ENCODE assay signal across 7 cellular contexts in genomic region chr3:50245831-50246516, GRCh38. TPM values are rescaled to one million over a fixed set of nuclear protein-coding genes. Genes with fewer than 3 reads are reported as not detected.
DNase-seq lines count a peak whose midpoint lies in the region; ATAC-seq and TF ChIP-seq lines count a peak whose summit lies in the region.

No MANE protein-coding gene starts in this region.

- peak overlapping the region; percentile 91 for H3K27ac Mint-ChIP-seq in WTC11

- peak overlapping the region in 2 of 3 experiments; percentile 19 to 41 for H3K4me3 ChIP-seq in mammary epithelial cell (replicated peaks in 1 of 3; ENCODE audit: insufficient read depth in 1 of 3, low read depth in 2 of 3, low read length in 3 of 3)

- peak overlapping the region; percentile 43 for H3K9ac ChIP-seq in mammary epithelial cell (ENCODE audit: insufficient read depth, low read length)

- DNase-seq in GM13976 (ENCODE audit: low spot score) (peak; percentile 89), NCI-H2107 (lab: John Stamatoyannopoulos, UW) (peak; percentile 38), WTC11 (ENCODE audit: low spot score) (peak; percentile 98), mammary epithelial cell (no peak), islet precursor cell (peak; percentile 92)
- peak; percentile 84 to 97 for DNase-seq in stimulated activated CD4-positive, alpha-beta T cell treated with anti-CD3 and anti-CD28 coated beads, Interleukin-12 subunit alpha, Interleukin-12 subunit beta, amount 100 ng/mL, for 24 hours (ENCODE audit: low read depth in 2 of 2)

- H4K20me1 ChIP-seq in mammary epithelial cell (ENCODE audit: insufficient read depth, low read length) = no peaks in the 10 kb centered on the region

- no peaks in the 10 kb centered on the region for H3K36me3 ChIP-seq in mammary epithelial cell (ENCODE audit: insufficient read depth, low read length)

- peak overlapping the region; percentile 75 for H3K27ac ChIP-seq in mammary epithelial cell (ENCODE audit: insufficient read depth, low read depth, low read length)

- H3K4me3 Mint-ChIP-seq in WTC11 = peak overlapping the region; percentile 40

- peaks cover 59% of the 10 kb centered on the region for H3K4me1 Mint-ChIP-seq in WTC11

- POLR2A ChIA-PET in WTC11 (lab: Charles Lee) = interaction anchor here (0.7 to 1.7 kb wide), 8 partner anchors 7 to 123 kb away, joined by 3 to 10 read pairs (median 4); no protein-coding TSS in a partner anchor

- H3K9me3 Mint-ChIP-seq in WTC11 = no peaks in the 10 kb centered on the region

- CTCF ChIA-PET in WTC11 (lab: Charles Lee) = interaction anchor here (0.5 to 6.0 kb wide), 50 partner anchors 8 to 407 kb away, joined by 3 to 154 read pairs (median 5); partner anchors contain the start of genes C3orf18, CYB561D2, GNAI2 and GNAT1
- CTCF ChIA-PET in mammary epithelial cell (lab: Charles Lee; ENCODE audit: low non-redundant PET) = interaction anchor here (0.6 to 1.1 kb wide), 10 partner anchors 9 to 429 kb away, joined by 3 to 13 read pairs (median 4); partner anchors contain the start of genes DOCK3 and GNAI2

- BruUV-seq in mammary epithelial cell (replicated peaks; lab: Mats Ljungman, UMichigan) = no TSS peak

- no peaks in the 10 kb centered on the region for H3K27me3 Mint-ChIP-seq in WTC11 (ENCODE audit: low read depth)

- H3K9me3 ChIP-seq in mammary epithelial cell (replicated peaks; ENCODE audit: insufficient read depth, low read length) = no peaks in the 10 kb centered on the region

- ATAC-seq in HG02798 (IDR thresholded peaks at IDR 0.05; ENCODE audit: poor library complexity, unreplicated experiment) (peak; percentile 71), WTC11 (peak; percentile 73)

- dilution Hi-C loops in mammary epithelial cell (cut with HindIII; ENCODE audit: low sequenced_read_pairs) = loop anchor here (5.0 kb wide), 1 partner anchor 94 kb away; no protein-coding TSS in a partner anchor

- peaks cover 2% of the 10 kb centered on the region; the same call in 1 of the 2 replicates for H3K36me3 Mint-ChIP-seq in WTC11

- H3K4me1 ChIP-seq in mammary epithelial cell (ENCODE audit: insufficient read depth, low read length) = peaks cover 78% of the 10 kb centered on the region

- intact Hi-C loops in mammary epithelial cell (cut with micrococcal nuclease) = loop anchor here (1.0 to 2.0 kb wide), 6 partner anchors 8 to 54 kb away; partner anchors contain the start of gene IFRD2

- in situ Hi-C loops in GM13976 (cut with MboI; ENCODE audit: low sequenced_read_pairs, unreplicated experiment) = no loop called here
- in situ Hi-C loops in mammary epithelial cell (cut with MboI; ENCODE audit: low sequenced_read_pairs in 2 of 2) = no loop called here

- H2AFZ ChIP-seq in mammary epithelial cell (ENCODE audit: low read depth, low read length) = peak overlapping the region; percentile 49

- peak overlapping the region; percentile 74 for H3K4me2 ChIP-seq in mammary epithelial cell (ENCODE audit: insufficient read depth, low read depth, low read length)

- H3K79me2 ChIP-seq in mammary epithelial cell (ENCODE audit: insufficient read depth, low read length) = peaks cover 89% of the 10 kb centered on the region

- 16% methylated on average over 11 of the region's 25 CpGs for WGBS in mammary epithelial cell (ENCODE audit: low coverage, missing lambda C conversion rate)

- no peaks in the 10 kb centered on the region for H3K27me3 ChIP-seq in mammary epithelial cell (ENCODE audit: insufficient read depth, low read length)

- peak; percentile 99 for TF ChIP-seq CTCF in GM13976 (IDR thresholded peaks at IDR 0.05; ENCODE audit: borderline replicate concordance, control extremely low read depth, extremely low read depth, insufficient read depth, missing control alignments)
- peak; percentile 99 for TF ChIP-seq CTCF in WTC11 (IDR thresholded peaks at IDR 0.05)
- peak; percentile 93 to 99 for TF ChIP-seq CTCF in mammary epithelial cell (conservative IDR thresholded peaks at IDR 0.05 in 1 of 2, IDR thresholded peaks at IDR 0.05 in 1 of 2; ENCODE audit: extremely low read depth in 1 of 2, insufficient read depth in 1 of 2, low read depth in 1 of 2, low read length in 2 of 2)

TF ChIP-seq in WTC11, 78 proteins besides CTCF, POLR2A, EP300 and RAD21 (continues in another document):
- no peak for TF ChIP-seq ATF3 (CRISPR knock-in tag; conservative IDR thresholded peaks at IDR 0.05)
- 0 out of 2 replicates have a peak, but pooled peaks have one; percentile 20 for TF ChIP-seq E2F5 (CRISPR knock-in tag; IDR thresholded peaks at IDR 0.05)
- no peak for TF ChIP-seq CDX4 (CRISPR knock-in tag; IDR thresholded peaks at IDR 0.05; ENCODE audit: borderline replicate concordance)
- TF ChIP-seq ZNF219 (CRISPR knock-in tag; IDR thresholded peaks at IDR 0.05; ENCODE audit: borderline replicate concordance) = no peak
- TF ChIP-seq ZNF423 (CRISPR knock-in tag; IDR thresholded peaks at IDR 0.05) = peak; percentile 95
- peak; percentile 71; the same call in 1 of the 2 replicates for TF ChIP-seq CREM (CRISPR knock-in tag; IDR thresholded peaks at IDR 0.05)
- no peak for TF ChIP-seq USF2 (CRISPR knock-in tag; IDR thresholded peaks at IDR 0.05)
- no peak for TF ChIP-seq NFYB (CRISPR knock-in tag; conservative IDR thresholded peaks at IDR 0.05; ENCODE audit: low read depth)
- peak; percentile 90 for TF ChIP-seq SP1 (CRISPR knock-in tag; conservative IDR thresholded peaks at IDR 0.05)
- peak; percentile 96 for TF ChIP-seq ZNF281 (CRISPR knock-in tag; IDR thresholded peaks at IDR 0.05)
- peak; percentile 80 for TF ChIP-seq ZNF263 (CRISPR knock-in tag; IDR thresholded peaks at IDR 0.05; ENCODE audit: low read depth)
- TF ChIP-seq NR3C1 (CRISPR knock-in tag; conservative IDR thresholded peaks at IDR 0.05; ENCODE audit: low read depth) = no peak

RNA-seq across cellular contexts. Expression of gene GNAI2, which starts 10.0 kb away (rescaled TPM):
- 181 to 185 TPM (median 185 TPM) in 3 replicates for total RNA-seq in WTC11 (2021)
- 100 to 1,000 TPM; 176 to 235 TPM for total RNA-seq in mammary epithelial cell
- 511 TPM for polyA plus RNA-seq in mammary epithelial cell
- polyA minus RNA-seq in mammary epithelial cell = 320 TPM

RNA-seq across cellular contexts. Expression of gene SEMA3B, which starts 23.0 kb away (rescaled TPM):
- total RNA-seq in WTC11 (2021) (7.3 to 9.0 TPM (median 8.7 TPM) in 3 replicates), mammary epithelial cell (10 to 100 TPM in 1 of 2 donors, 1 to 10 TPM in 1; 4.3 to 15.5 TPM)
- 8.4 TPM for polyA plus RNA-seq in mammary epithelial cell
- polyA minus RNA-seq in mammary epithelial cell = 0.31 TPM

RNA-seq across cellular contexts. Expression of gene LSMEM2, which starts 32.9 kb away (rescaled TPM):
- 0.41 to 0.60 TPM (median 0.57 TPM) in 3 replicates for total RNA-seq in WTC11 (2021)
- total RNA-seq in mammary epithelial cell = under 1 TPM in 1 of 2 donors, not detected in 1; 0.19 TPM
- polyA plus RNA-seq in mammary epithelial cell = 0.05 TPM
- not detected for polyA minus RNA-seq in mammary epithelial cell

RNA-seq across cellular contexts. Expression of gene SLC38A3, which starts 40.9 kb away (rescaled TPM):
- total RNA-seq in WTC11 (2021) (0.90 to 1.6 TPM (median 1.3 TPM) in 3 replicates), mammary epithelial cell (under 1 TPM in 1 of 2 donors, not detected in 1; 0.67 TPM)
- 0.06 TPM for polyA plus RNA-seq in mammary epithelial cell
- not detected for polyA minus RNA-seq in mammary epithelial cell

RNA-seq across cellular contexts. Expression of gene IFRD2, which starts 46.3 kb away (rescaled TPM):
- total RNA-seq in WTC11 (2021) (63.2 to 92.0 TPM (median 75.6 TPM) in 3 replicates), mammary epithelial cell (100 to 1,000 TPM in 1 of 2 donors, 10 to 100 TPM in 1; 65.5 to 117 TPM)
- 122 TPM for polyA plus RNA-seq in mammary epithelial cell
- polyA minus RNA-seq in mammary epithelial cell = 94.5 TPM
